In genomic region chr5:159678800-159679392, GRCh38 we compare ENCODE assay signal across 23 cellular contexts.
DNase-seq lines count a peak whose midpoint lies in the region; ATAC-seq and TF ChIP-seq lines count a peak whose summit lies in the region.
"Had no signal": no experiment of that assay in that cellular context is flagged by ENCODE, and none has a peak within 500 bp of the region (broad histone marks: within the 10 kb centered on the region; RNA-seq: fewer than 3 reads in every experiment).

No MANE protein-coding gene starts in this region.

- no peak overlapping the region for H3K4me3 Mint-ChIP-seq in activated naive CD4-positive, alpha-beta T cell treated with anti-CD3 and anti-CD28 coated beads, Interleukin-2, amount 10 ng/mL, durations not matched to agents 7 days and 5 days
- no peak overlapping the region for H3K4me3 Mint-ChIP-seq in stimulated activated naive CD8-positive, alpha-beta T cell treated with anti-CD3 and anti-CD28 coated beads, Interleukin-15, amount 100 ng/mL, for 72 hours
- H3K4me3 Mint-ChIP-seq: CD8-positive, alpha-beta T cell; H9; HFFc6 had no signal

- no peak overlapping the region for H3K4me3 ChIP-seq in heart right ventricle
- H3K4me3 ChIP-seq: BLaER1 treated with 17β-estradiol and CSF1 and Interleukin-3, amounts not matched to agents 10 nM and 100 nM; MG63; Peyer's patch had no signal

- intact Hi-C loops in heart right ventricle (cut with DNase I), result no loop called here

- H3K27me3 Mint-ChIP-seq in activated naive CD4-positive, alpha-beta T cell treated with anti-CD3 and anti-CD28 coated beads, Interleukin-2, amount 10 ng/mL, durations not matched to agents 7 days and 5 days, result no peaks in the 10 kb centered on the region
- no peaks in the 10 kb centered on the region for H3K27me3 Mint-ChIP-seq in stimulated activated naive CD8-positive, alpha-beta T cell treated with anti-CD3 and anti-CD28 coated beads, Interleukin-15, amount 100 ng/mL, for 72 hours

- H3K9me3 Mint-ChIP-seq in activated naive CD4-positive, alpha-beta T cell treated with anti-CD3 and anti-CD28 coated beads, Interleukin-2, amount 10 ng/mL, durations not matched to agents 7 days and 5 days, result peaks cover 36% of the 10 kb centered on the region
- peaks cover 37 to 48% of the 10 kb centered on the region in 2 donors for H3K9me3 Mint-ChIP-seq in stimulated activated naive CD8-positive, alpha-beta T cell treated with anti-CD3 and anti-CD28 coated beads, Interleukin-15, amount 100 ng/mL, for 72 hours

- H3K36me3 ChIP-seq in heart right ventricle, result no peaks in the 10 kb centered on the region
- H3K36me3 ChIP-seq: BLaER1 treated with 17β-estradiol and CSF1 and Interleukin-3, amounts not matched to agents 10 nM and 100 nM; MG63; Peyer's patch had no signal

- H3K9me3 ChIP-seq in heart right ventricle, result peaks cover 0 to 36% (median 7%) of the 10 kb centered on the region in 11 donors

- no peak for TF ChIP-seq CTCF in heart right ventricle (IDR thresholded peaks at IDR 0.05)

- DNase-seq in activated CD4-positive, CD25-positive, alpha-beta regulatory T cell treated with anti-CD3 and anti-CD28 coated beads, Interleukin-2, amount 50 U/mL, for 72 hours, result no peak
- DNase-seq in activated naive CD4-positive, alpha-beta T cell treated with anti-CD3 and anti-CD28 coated beads, Interleukin-2, amount 50 U/mL, for 16 hours, result peak; percentile 16
- no peak for DNase-seq in activated naive CD4-positive, alpha-beta T cell treated with anti-CD3 and anti-CD28 coated beads, Interleukin-2, amount 10 ng/mL, durations not matched to agents 7 days and 5 days
- peak; percentile 5 for DNase-seq in stimulated activated naive CD8-positive, alpha-beta T cell treated with anti-CD3 and anti-CD28 coated beads, Interleukin-15, Interleukin-2, amounts not matched to agents 100 U/mL and 50 U/mL, for 24 hours
- no peak for DNase-seq in stimulated activated naive CD8-positive, alpha-beta T cell treated with anti-CD3 and anti-CD28 coated beads, Interleukin-15, amount 100 ng/mL, for 72 hours
- DNase-seq in heart right ventricle, result no peak
- DNase-seq: Calu3; CD8-positive, alpha-beta T cell; DMS153; H9; HFFc6; Kasumi-1; MG63; NCI-H1048; NCI-H1417 treated with DMSO at 0.1 percent for 48 hours; NCI-H187; NCI-H446; NCI-H526; Peyer's patch had no signal

- H3K36me3 Mint-ChIP-seq in activated naive CD4-positive, alpha-beta T cell treated with anti-CD3 and anti-CD28 coated beads, Interleukin-2, amount 10 ng/mL, durations not matched to agents 7 days and 5 days, result no peaks in the 10 kb centered on the region
- H3K36me3 Mint-ChIP-seq: CD8-positive, alpha-beta T cell had no signal

- H3K27me3 ChIP-seq in heart right ventricle, result no peaks in the 10 kb centered on the region
- H3K27me3 ChIP-seq: BLaER1 treated with 17β-estradiol and CSF1 and Interleukin-3, amounts not matched to agents 10 nM and 100 nM; MG63; Peyer's patch had no signal

- no peak overlapping the region for H3K27ac ChIP-seq in heart right ventricle
- H3K27ac ChIP-seq: 22Rv1; BLaER1 treated with 17β-estradiol and CSF1 and Interleukin-3, amounts not matched to agents 10 nM and 100 nM; Peyer's patch had no signal

- H3K4me1 Mint-ChIP-seq in activated naive CD4-positive, alpha-beta T cell treated with anti-CD3 and anti-CD28 coated beads, Interleukin-2, amount 10 ng/mL, durations not matched to agents 7 days and 5 days, result no peaks in the 10 kb centered on the region
- H3K4me1 Mint-ChIP-seq in stimulated activated naive CD8-positive, alpha-beta T cell treated with anti-CD3 and anti-CD28 coated beads, Interleukin-15, amount 100 ng/mL, for 72 hours, result no peaks in the 10 kb centered on the region
- H3K4me1 Mint-ChIP-seq: H9 had no signal

- CTCF ChIA-PET in activated naive CD4-positive, alpha-beta T cell treated with anti-CD3 and anti-CD28 coated beads, Interleukin-2, amount 10 ng/mL, durations not matched to agents 7 days and 5 days (lab: Charles Lee), result no interaction called here

- no peak overlapping the region for H3K27ac Mint-ChIP-seq in activated naive CD4-positive, alpha-beta T cell treated with anti-CD3 and anti-CD28 coated beads, Interleukin-2, amount 10 ng/mL, durations not matched to agents 7 days and 5 days
- H3K27ac Mint-ChIP-seq in stimulated activated naive CD8-positive, alpha-beta T cell treated with anti-CD3 and anti-CD28 coated beads, Interleukin-15, amount 100 ng/mL, for 72 hours, result no peak overlapping the region
- H3K27ac Mint-ChIP-seq: CD8-positive, alpha-beta T cell; H9; HFFc6 had no signal

- no peaks in the 10 kb centered on the region for H3K4me1 ChIP-seq in heart right ventricle
- H3K4me1 ChIP-seq: BLaER1 treated with 17β-estradiol and CSF1 and Interleukin-3, amounts not matched to agents 10 nM and 100 nM; Peyer's patch had no signal

- 67 to 74% methylated on average over 1 of the region's 1 CpG for WGBS in heart right ventricle, 2 donors

- ATAC-seq in activated CD4-positive, CD25-positive, alpha-beta regulatory T cell treated with anti-CD3 and anti-CD28 coated beads, Interleukin-2, amount 50 U/mL, for 24 hours, result peak; percentile 56 to 63
- ATAC-seq in stimulated activated naive CD8-positive, alpha-beta T cell treated with anti-CD3 and anti-CD28 coated beads, Interleukin-15, Interleukin-2, amounts not matched to agents 100 U/mL and 50 U/mL, for 24 hours, result peak; percentile 83
- no peak for ATAC-seq in stimulated activated naive CD8-positive, alpha-beta T cell treated with anti-CD3 and anti-CD28 coated beads, Interleukin-15, amount 100 ng/mL, for 72 hours
- ATAC-seq in HG03175 (IDR thresholded peaks at IDR 0.05; ENCODE audit: unreplicated experiment) (no peak), heart right ventricle (no peak)
- ATAC-seq: CD8-positive, alpha-beta T cell had no signal

Comparison
In these comparisons a context has a peak if more than half of its experiments do, and no peak if none do; other contexts are left out.
1. ATAC-seq: peak in activated CD4-positive, CD25-positive, alpha-beta regulatory T cell treated with anti-CD3 and anti-CD28 coated beads, Interleukin-2, amount 50 U/mL, for 24 hours (2 of 2) and stimulated activated naive CD8-positive, alpha-beta T cell treated with anti-CD3 and anti-CD28 coated beads, Interleukin-15, Interleukin-2, amounts not matched to agents 100 U/mL and 50 U/mL, for 24 hours (single experiment); none in stimulated activated naive CD8-positive, alpha-beta T cell treated with anti-CD3 and anti-CD28 coated beads, Interleukin-15, amount 100 ng/mL, for 72 hours (single experiment), HG03175 (single experiment) and heart right ventricle (0 of 8).
2. DNase-seq: peak in activated naive CD4-positive, alpha-beta T cell treated with anti-CD3 and anti-CD28 coated beads, Interleukin-2, amount 50 U/mL, for 16 hours (single experiment) and stimulated activated naive CD8-positive, alpha-beta T cell treated with anti-CD3 and anti-CD28 coated beads, Interleukin-15, Interleukin-2, amounts not matched to agents 100 U/mL and 50 U/mL, for 24 hours (single experiment); none in activated CD4-positive, CD25-positive, alpha-beta regulatory T cell treated with anti-CD3 and anti-CD28 coated beads, Interleukin-2, amount 50 U/mL, for 72 hours (single experiment), activated naive CD4-positive, alpha-beta T cell treated with anti-CD3 and anti-CD28 coated beads, Interleukin-2, amount 10 ng/mL, durations not matched to agents 7 days and 5 days (single experiment), stimulated activated naive CD8-positive, alpha-beta T cell treated with anti-CD3 and anti-CD28 coated beads, Interleukin-15, amount 100 ng/mL, for 72 hours (0 of 2) and heart right ventricle (0 of 2).